Comparison of ENCODE assay signal across 1 cellular context in the genomic region with DNA sequence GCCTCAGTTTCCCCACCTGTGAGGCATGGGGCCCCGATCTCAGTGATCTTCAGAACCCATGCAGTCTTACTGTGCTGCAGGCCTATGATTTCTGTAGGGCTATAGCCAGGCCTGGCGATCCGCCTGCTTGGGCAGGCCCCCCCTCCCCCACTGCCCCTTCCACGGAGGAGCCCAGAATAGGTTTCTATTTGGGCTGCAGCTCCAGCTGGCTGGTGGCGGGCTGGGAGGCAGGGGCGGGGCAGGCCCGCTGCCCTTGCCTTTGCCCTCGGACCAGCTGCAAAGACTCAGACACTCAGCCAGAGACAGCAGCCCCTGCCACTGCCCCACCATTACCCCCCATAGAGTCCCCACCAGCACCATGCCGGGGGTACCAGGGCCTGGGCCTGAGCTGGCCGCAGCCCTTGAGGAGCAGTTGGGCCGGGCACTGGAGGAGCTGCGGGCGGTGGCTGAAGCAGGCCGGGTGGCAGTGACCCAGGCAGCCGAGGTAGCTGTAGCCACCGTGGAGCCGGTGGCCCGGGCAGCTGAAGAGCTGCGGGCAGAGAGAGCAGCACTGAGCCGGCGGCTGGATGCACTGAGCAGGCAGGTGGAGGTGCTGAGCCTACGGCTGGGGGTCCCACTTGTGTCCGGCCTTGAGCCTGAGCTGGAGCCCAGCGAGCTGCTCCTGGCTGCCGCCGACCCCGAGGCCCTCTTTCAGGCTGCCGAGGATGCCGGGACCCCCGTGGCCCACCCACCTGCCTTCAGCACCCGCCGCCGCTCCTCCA.
TF ChIP-seq lines count a peak whose summit lies in the region.

No MANE protein-coding gene starts in this region.

TF ChIP-seq in IMR-90, 13 proteins besides CTCF, POLR2A, EP300 and RAD21:
- no peak for TF ChIP-seq MAFK (IDR thresholded peaks at IDR 0.05; ENCODE audit: low read depth, low read length)
- no peak for TF ChIP-seq CEBPB (IDR thresholded peaks at IDR 0.05; ENCODE audit: low read depth, low read length)
- no peak for TF ChIP-seq SMC3 (IDR thresholded peaks at IDR 0.05; ENCODE audit: low read depth, low read length)
- no peak for TF ChIP-seq NFE2L2 (IDR thresholded peaks at IDR 0.05; ENCODE audit: low read depth, low read length)
- TF ChIP-seq, protein P1, sequence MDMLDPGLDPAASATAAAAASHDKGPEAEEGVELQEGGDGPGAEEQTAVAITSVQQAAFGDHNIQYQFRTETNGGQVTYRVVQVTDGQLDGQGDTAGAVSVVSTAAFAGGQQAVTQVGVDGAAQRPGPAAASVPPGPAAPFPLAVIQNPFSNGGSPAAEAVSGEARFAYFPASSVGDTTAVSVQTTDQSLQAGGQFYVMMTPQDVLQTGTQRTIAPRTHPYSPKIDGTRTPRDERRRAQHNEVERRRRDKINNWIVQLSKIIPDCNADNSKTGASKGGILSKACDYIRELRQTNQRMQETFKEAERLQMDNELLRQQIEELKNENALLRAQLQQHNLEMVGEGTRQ (IDR thresholded peaks at IDR 0.05; ENCODE audit: low read depth, low read length) = no peak
- TF ChIP-seq MAZ (IDR thresholded peaks at IDR 0.05; ENCODE audit: borderline replicate concordance, low read depth, low read length) = no peak
- TF ChIP-seq CHD1 (IDR thresholded peaks at IDR 0.05; ENCODE audit: low read depth, low read length) = no peak
- TF ChIP-seq BHLHE40 (IDR thresholded peaks at IDR 0.05; ENCODE audit: low read depth, low read length) = no peak
- no peak for TF ChIP-seq RFX5 (IDR thresholded peaks at IDR 0.05; ENCODE audit: low read depth, low read length)
- no peak for TF ChIP-seq MXI1 (IDR thresholded peaks at IDR 0.05; ENCODE audit: borderline replicate concordance, low read depth, low read length)
- TF ChIP-seq ELK1 (IDR thresholded peaks at IDR 0.05; ENCODE audit: borderline replicate concordance, low read depth, low read length) = no peak
- no peak for TF ChIP-seq FOS (IDR thresholded peaks at IDR 0.05; ENCODE audit: low read depth, low read length)
- no peak for TF ChIP-seq RCOR1 (IDR thresholded peaks at IDR 0.05; ENCODE audit: insufficient replicate concordance, low read length)
